Comparison of ENCODE assay signal across 25 cellular contexts in genomic region chr6:170158296-170159039, GRCh38.
DNase-seq lines count a peak whose midpoint lies in the region; ATAC-seq, FAIRE-seq and TF ChIP-seq lines count a peak whose summit lies in the region.
"Had no signal": no experiment of that assay in that cellular context is flagged by ENCODE, and none has a peak within 500 bp of the region (broad histone marks: within the 10 kb centered on the region; RNA-seq: fewer than 3 reads in every experiment).

No MANE protein-coding gene starts in this region.

- no peaks in the 10 kb centered on the region for H3K36me3 Mint-ChIP-seq in naive thymus-derived CD8-positive, alpha-beta T cell
- H3K36me3 Mint-ChIP-seq in glutamatergic neuron (ENCODE audit: unreplicated experiment), result peaks cover 5% of the 10 kb centered on the region

- no peaks in the 10 kb centered on the region for H4K20me1 ChIP-seq in osteoblast (ENCODE audit: insufficient read depth, low read length)

- H3K4me3 ChIP-seq in kidney (ENCODE audit: low read length in 2 of 2), result no peak overlapping the region
- no peak overlapping the region for H3K4me3 ChIP-seq in osteoblast (ENCODE audit: insufficient read depth, low read length)
- H3K4me3 ChIP-seq: SJSA1 had no signal

- H3K4me1 ChIP-seq in kidney (ENCODE audit: control insufficient read depth in 1 of 2, insufficient read depth in 1 of 2, low read depth in 1 of 2, low read length in 2 of 2), result no peaks in the 10 kb centered on the region
- H3K4me1 ChIP-seq in osteoblast (ENCODE audit: insufficient read depth, low read length), result no peaks in the 10 kb centered on the region
- H3K4me1 ChIP-seq: SJSA1 had no signal

- ATAC-seq in Right ventricle myocardium inferior (no peak), left cardiac atrium (no peak), HG03108 (IDR thresholded peaks at IDR 0.05; ENCODE audit: unreplicated experiment) (no peak)
- ATAC-seq in naive thymus-derived CD8-positive, alpha-beta T cell, result no peak
- ATAC-seq: PC-3 had no signal

- no peak overlapping the region for H3K4me3 Mint-ChIP-seq in naive thymus-derived CD8-positive, alpha-beta T cell
- no peak overlapping the region for H3K4me3 Mint-ChIP-seq in glutamatergic neuron (ENCODE audit: unreplicated experiment)

- H3K9ac ChIP-seq in kidney (ENCODE audit: low read length in 2 of 2), result no peak overlapping the region

- POLR2A ChIA-PET in naive thymus-derived CD8-positive, alpha-beta T cell (lab: Charles Lee), result no interaction called here

- H3K27ac ChIP-seq in kidney (ENCODE audit: low read depth in 2 of 2, low read length in 2 of 2) (no peak overlapping the region), osteoblast (ENCODE audit: low read depth, low read length) (no peak overlapping the region)
- H3K27ac ChIP-seq: 22Rv1, SJSA1 had no signal

- H3K4me1 Mint-ChIP-seq in naive thymus-derived CD8-positive, alpha-beta T cell, result peaks cover 4 to 19% (median 8%) of the 10 kb centered on the region in 4 donors
- H3K4me1 Mint-ChIP-seq in glutamatergic neuron (ENCODE audit: low read depth, unreplicated experiment), result peaks cover 5% of the 10 kb centered on the region

- no peak overlapping the region for H2AFZ ChIP-seq in osteoblast (ENCODE audit: low read length)

- H3K9me3 ChIP-seq in kidney (ENCODE audit: control insufficient read depth in 1 of 2, low read length in 2 of 2), result no peaks in the 10 kb centered on the region
- H3K9me3 ChIP-seq in osteoblast (ENCODE audit: low read depth, low read length), result no peaks in the 10 kb centered on the region

- DNase-seq in Right ventricle myocardium inferior (ENCODE audit: missing footprints) (peak; percentile 63), left cardiac atrium (no peak), kidney (peak; percentile 55), osteoblast (ENCODE audit: insufficient read length, low spot score, missing footprints) (peak; percentile 27), glutamatergic neuron (no peak)
- no peak for DNase-seq in naive thymus-derived CD8-positive, alpha-beta T cell
- DNase-seq: ACHN; Calu3; DMS153; DND-41; HCEC 1CT; IMR-90; KG1; MM.1S; NCI-H2029 treated with DMSO at 0.1 percent for 48 hours; NCI-H446 treated with DMSO at 0.1 percent for 48 hours; NK-92 treated with Interleukin-12 subunit alpha and Interleukin-12 subunit beta, amount 100 ng/mL, for 24 hours; PC-3 had no signal

- H3K27ac Mint-ChIP-seq in naive thymus-derived CD8-positive, alpha-beta T cell, result peak overlapping the region in 1 of 10 donors; percentile 62
- H3K27ac Mint-ChIP-seq in glutamatergic neuron (ENCODE audit: unreplicated experiment), result no peak overlapping the region

- no peaks in the 10 kb centered on the region for H3K36me3 ChIP-seq in kidney (ENCODE audit: control insufficient read depth in 1 of 2, insufficient read depth in 2 of 2, low read length in 2 of 2)
- H3K36me3 ChIP-seq in osteoblast (ENCODE audit: insufficient read depth, low read length), result no peaks in the 10 kb centered on the region
- H3K36me3 ChIP-seq: SJSA1 had no signal

- H3K79me2 ChIP-seq in osteoblast (ENCODE audit: insufficient read depth, low read length), result no peaks in the 10 kb centered on the region

- H3K4me2 ChIP-seq in osteoblast (ENCODE audit: insufficient read depth, low read length), result no peak overlapping the region

- TF ChIP-seq CTCF in kidney (IDR thresholded peaks at IDR 0.05; ENCODE audit: borderline replicate concordance, extremely low read depth, insufficient read depth) (no peak), osteoblast (IDR thresholded peaks at IDR 0.05; ENCODE audit: extremely low read depth, low read depth, low read length) (no peak), glutamatergic neuron (IDR thresholded peaks at IDR 0.05; ENCODE audit: partially characterized antibody, unreplicated experiment) (no peak)

- H3K27me3 Mint-ChIP-seq in naive thymus-derived CD8-positive, alpha-beta T cell, result peaks cover 0 to 3% (median 0%) of the 10 kb centered on the region in 5 donors
- peaks cover 2% of the 10 kb centered on the region for H3K27me3 Mint-ChIP-seq in glutamatergic neuron (ENCODE audit: unreplicated experiment)

- H3K9me3 Mint-ChIP-seq in naive thymus-derived CD8-positive, alpha-beta T cell, result no peaks in the 10 kb centered on the region
- H3K9me3 Mint-ChIP-seq in glutamatergic neuron (ENCODE audit: unreplicated experiment), result peaks cover 9% of the 10 kb centered on the region

- intact Hi-C loops in Right ventricle myocardium inferior (cut with DNase I) (loop anchor here (10.0 kb wide), 1 partner anchor 324 kb away; no protein-coding TSS in a partner anchor), left cardiac atrium (cut with DNase I) (no loop called here), kidney (cut with DNase I) (no loop called here)

- FAIRE-seq in kidney (lab: Jason Lieb, UNC), result no peak
- FAIRE-seq: GM12892, GM19239, H1, HTR-8/SVneo had no signal

- H3K27me3 ChIP-seq in osteoblast (ENCODE audit: insufficient read depth, low read length), result no peaks in the 10 kb centered on the region
- H3K27me3 ChIP-seq: SJSA1 had no signal

Comparison
In these comparisons a context has a peak if more than half of its experiments do, and no peak if none do; other contexts are left out.
1. DNase-seq: peak in Right ventricle myocardium inferior (single experiment), kidney (single experiment) and osteoblast (single experiment); none in left cardiac atrium (single experiment), naive thymus-derived CD8-positive, alpha-beta T cell (0 of 10) and glutamatergic neuron (single experiment).